Comparison of ENCODE assay signal across 8 cellular contexts in the genomic region with DNA sequence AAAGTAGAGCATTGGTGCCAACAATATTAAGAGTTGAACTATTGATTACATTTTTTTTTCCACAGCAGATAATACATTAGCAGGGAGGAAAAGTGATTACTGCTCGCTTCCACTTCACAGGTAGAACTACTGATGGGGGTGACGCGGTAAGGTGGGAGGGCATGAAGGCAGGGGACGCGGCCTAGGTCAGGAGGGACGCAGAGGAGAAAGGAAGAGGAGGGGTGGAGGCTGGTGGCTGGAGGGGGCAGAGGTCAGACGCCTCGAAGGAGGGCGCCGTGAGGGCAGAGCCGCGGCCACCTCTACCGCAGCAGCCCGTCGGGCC. TPM values are rescaled to one million over a fixed set of nuclear protein-coding genes. Genes with fewer than 3 reads are reported as not detected.
A peak's percentile ranks its signal among the peaks of the same experiment; 100 is the strongest.
DNase-seq lines count a peak whose midpoint lies in the region; ATAC-seq and TF ChIP-seq lines count a peak whose summit lies in the region.

No MANE protein-coding gene starts in this region.

- H3K36me3 ChIP-seq in ES-I3 (ENCODE audit: insufficient read depth, low read length) (no peaks in the 10 kb centered on the region), endodermal cell (ENCODE audit: control insufficient read depth, insufficient read depth, low read length) (no peaks in the 10 kb centered on the region), ovary (no peaks in the 10 kb centered on the region)

- H3K36me3 Mint-ChIP-seq in endodermal cell (ENCODE audit: low read depth) = no peaks in the 10 kb centered on the region

- ATAC-seq in HG03135 (IDR thresholded peaks at IDR 0.05; ENCODE audit: unreplicated experiment) (no peak), HG02973 (IDR thresholded peaks at IDR 0.05; ENCODE audit: unreplicated experiment) (no peak)

- no peaks in the 10 kb centered on the region for H3K9me3 ChIP-seq in ES-I3 (ENCODE audit: control insufficient read depth, insufficient read depth, low read length)
- H3K9me3 ChIP-seq in endodermal cell (ENCODE audit: control insufficient read depth, low read length) = no peaks in the 10 kb centered on the region
- no peaks in the 10 kb centered on the region for H3K9me3 ChIP-seq in ovary

- no peak for DNase-seq in LNCaP clone FGC (ENCODE audit: low read depth)
- no peak for DNase-seq in endodermal cell
- DNase-seq in ovary = no peak
- DNase-seq in AG08396 (ENCODE audit: low spot score) = no peak
- DNase-seq in activated CD4-positive, alpha-beta T cell treated with anti-CD3 and anti-CD28 coated beads, Interleukin-2, amount 50 U/mL, for 48 hours = no peak

- H3K4me1 Mint-ChIP-seq in endodermal cell = peaks cover 32% of the 10 kb centered on the region

- H3K9ac ChIP-seq in ES-I3 (ENCODE audit: low read depth, low read length) (peak overlapping the region; percentile 82; the same call in 1 of the 2 replicates), endodermal cell (ENCODE audit: extremely low read depth, low read length, poor library complexity, severe bottlenecking) (no peak overlapping the region)

- no peak overlapping the region for H3K27ac ChIP-seq in endodermal cell (ENCODE audit: low read depth, low read length)
- H3K27ac ChIP-seq in ovary = peak overlapping the region; percentile 90 to 99

- no peak for TF ChIP-seq EP300 in ovary (IDR thresholded peaks at IDR 0.05)

- H3K27ac Mint-ChIP-seq in endodermal cell = peak overlapping the region; percentile 74

- TF ChIP-seq POLR2A in ovary (IDR thresholded peaks at IDR 0.05) = no peak

- TF ChIP-seq CTCF in LNCaP clone FGC (IDR thresholded peaks at IDR 0.05; ENCODE audit: control insufficient read depth, extremely low read depth, insufficient read depth) (no peak), endodermal cell (conservative IDR thresholded peaks at IDR 0.05) (no peak), ovary (IDR thresholded peaks at IDR 0.05) (no peak)

- no peaks in the 10 kb centered on the region for H3K9me3 Mint-ChIP-seq in endodermal cell

- no peaks in the 10 kb centered on the region for H3K27me3 Mint-ChIP-seq in endodermal cell (ENCODE audit: insufficient read depth)

- H3K4me3 ChIP-seq in LNCaP clone FGC (ENCODE audit: low read depth, low read length) (peak overlapping the region; percentile 62), endodermal cell (ENCODE audit: low read length) (peak overlapping the region; percentile 74), ovary (peak overlapping the region; percentile 84)

- peak overlapping the region; percentile 61 for H3K4me3 Mint-ChIP-seq in endodermal cell

- H3K27me3 ChIP-seq in endodermal cell (ENCODE audit: control insufficient read depth, insufficient read depth, low read length, poor library complexity, severe bottlenecking) (no peaks in the 10 kb centered on the region), ovary (no peaks in the 10 kb centered on the region)

- H3K4me1 ChIP-seq in ES-I3 (ENCODE audit: insufficient read depth, low read length) (no peaks in the 10 kb centered on the region), endodermal cell (ENCODE audit: control insufficient read depth, insufficient read depth, low read length) (no peaks in the 10 kb centered on the region), ovary (ENCODE audit: insufficient read depth) (peaks cover 4% of the 10 kb centered on the region)

- WGBS in endodermal cell (ENCODE audit: insufficient coverage in 1 of 2, insufficient read length in 1 of 2), 2 experiments = 13 to 80% methylated on average over 1 to 15 of the region's 15 CpGs
- WGBS in ovary, 3 donors = 4 to 14% (median 5%) methylated on average over 7 to 15 of the region's 15 CpGs

- intact Hi-C loops in ovary (cut with DNase I) = no loop called here

RNA-seq across cellular contexts. Expression of a gene that starts 0.3 kb away (rescaled TPM):
- total RNA-seq in endodermal cell (10 to 100 TPM; 10.1 to 11.5 TPM), ovary (10 to 100 TPM in 1 of 7 donors, 1 to 10 TPM in 6; 5.9 to 10.8 (median 7.9) TPM)
- polyA plus RNA-seq in endodermal cell (2013, experiment 1 of 2) = 15.2 TPM
- 13.8 TPM for polyA plus RNA-seq in endodermal cell (2013, experiment 2 of 2)
- 1 to 10 TPM; 4.1 to 8.9 TPM for polyA plus RNA-seq in ovary

RNA-seq across cellular contexts. Expression of a gene that starts 37.8 kb away (rescaled TPM):
- total RNA-seq in endodermal cell (100 to 1,000 TPM in 1 of 2 donors, 10 to 100 TPM in 1; 88.0 to 120 TPM), ovary (10 to 100 TPM; 21.7 to 93.2 (median 55.8) TPM)
- polyA plus RNA-seq in endodermal cell (2013, experiment 1 of 2) = 58.8 TPM
- polyA plus RNA-seq in endodermal cell (2013, experiment 2 of 2) = 62.1 TPM
- polyA plus RNA-seq in ovary = 10 to 100 TPM; 16.0 to 46.6 TPM
